18 cellular contexts compared by ENCODE assay signal in the genomic region with DNA sequence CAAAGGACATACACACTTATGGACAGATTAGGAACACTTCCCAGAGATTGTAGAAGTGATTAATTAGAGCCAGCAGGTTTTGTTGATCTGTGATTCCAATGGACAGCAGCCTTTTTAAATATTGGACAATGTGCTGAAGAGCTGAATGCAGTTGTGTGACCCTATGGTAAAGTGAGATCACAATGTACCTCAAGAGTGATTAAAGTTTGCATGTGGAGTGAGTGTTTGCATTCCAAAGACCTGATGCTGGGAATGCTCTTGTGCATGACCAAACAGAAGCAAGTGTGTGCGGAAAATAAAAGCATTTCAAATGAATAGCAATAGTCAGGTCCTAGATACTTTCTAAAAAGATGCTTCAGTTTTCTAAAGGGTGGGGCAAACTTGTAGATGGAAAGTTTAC.
DNase-seq lines count a peak whose midpoint lies in the region; ATAC-seq and TF ChIP-seq lines count a peak whose summit lies in the region.
"Had no signal": no experiment of that assay in that cellular context is flagged by ENCODE, and none has a peak within 500 bp of the region (broad histone marks: within the 10 kb centered on the region; RNA-seq: fewer than 3 reads in every experiment).

No MANE protein-coding gene starts in this region.

- H2AFZ ChIP-seq in H9 (ENCODE audit: low read length) = no peak overlapping the region

- H3K9ac ChIP-seq in H9 (ENCODE audit: extremely low read depth, insufficient read length, low read length) = no peak overlapping the region

- H2BK20ac ChIP-seq in H9 (ENCODE audit: low read depth, low read length, poor library complexity, severe bottlenecking) = no peak overlapping the region

- H3K9me3 ChIP-seq in H9 (ENCODE audit: control insufficient read depth, low read depth, low read length) = no peaks in the 10 kb centered on the region
- no peaks in the 10 kb centered on the region for H3K9me3 ChIP-seq in SJSA1 (replicated peaks)
- H3K9me3 ChIP-seq: adrenal gland, gastrocnemius medialis, right lobe of liver had no signal

- H3K56ac ChIP-seq in H9 (ENCODE audit: insufficient read length, low read depth, low read length) = no peak overlapping the region

- H4K20me1 ChIP-seq in H9 (ENCODE audit: control insufficient read depth, insufficient read depth, insufficient read length) = no peaks in the 10 kb centered on the region

- DNase-seq in H9 (no peak), SJSA1 (ENCODE audit: low read depth in 1 of 2, low spot score in 2 of 2) (peak in 1 of 2 experiments; percentile 50), foreskin keratinocyte (peak; percentile 32 to 71)
- DNase-seq: activated CD4-positive, alpha-beta T cell treated with anti-CD3 and anti-CD28 coated beads for 48 hours; activated T-cell treated with anti-CD3 and anti-CD28 coated beads, Interleukin-2, amount 50 U/mL, for 24 hours; adrenal gland; gastrocnemius medialis; islet precursor cell; naive thymus-derived CD4-positive, alpha-beta T cell; NCI-H1105 treated with DMSO at 0.1 percent for 48 hours; right lobe of liver; stimulated activated CD4-positive, alpha-beta T cell treated with anti-CD3 and anti-CD28 coated beads, Interleukin-4, amount 100 ng/mL, for 4 hours; stimulated activated naive CD4-positive, alpha-beta T cell treated with Interleukin-2 at 50 U/mL for 16 hours; T-helper 2 cell had no signal

- no peak overlapping the region for H3K4me2 ChIP-seq in H9 (ENCODE audit: insufficient read depth, insufficient read length, low read length)

- H3K9me3 Mint-ChIP-seq in H9 = no peaks in the 10 kb centered on the region; a peak in 1 of 5 replicates
- no peaks in the 10 kb centered on the region for H3K9me3 Mint-ChIP-seq in stimulated activated memory B cell treated with anti-CD40 and anti-IgM and Interleukin-4, amounts not matched to agents 10 μg/mL and 1 μg/mL and 100 μg/mL, for 72 hours
- H3K9me3 Mint-ChIP-seq: activated T-cell treated with anti-CD3 and anti-CD28 coated beads, Interleukin-2, amount 50 U/mL, for 24 hours; naive thymus-derived CD4-positive, alpha-beta T cell had no signal

- H3K27me3 Mint-ChIP-seq in H9 (ENCODE audit: low read depth) = no peaks in the 10 kb centered on the region
- H3K27me3 Mint-ChIP-seq in stimulated activated memory B cell treated with anti-CD40 and anti-IgM and Interleukin-4, amounts not matched to agents 10 μg/mL and 1 μg/mL and 100 μg/mL, for 72 hours = no peaks in the 10 kb centered on the region

- no peaks in the 10 kb centered on the region for H3K79me2 ChIP-seq in H9 (ENCODE audit: insufficient read depth, low read length)

- no peak overlapping the region for H3K4me3 Mint-ChIP-seq in H9
- no peak overlapping the region for H3K4me3 Mint-ChIP-seq in stimulated activated memory B cell treated with anti-CD40 and anti-IgM and Interleukin-4, amounts not matched to agents 10 μg/mL and 1 μg/mL and 100 μg/mL, for 72 hours
- H3K4me3 Mint-ChIP-seq: activated T-cell treated with anti-CD3 and anti-CD28 coated beads, Interleukin-2, amount 50 U/mL, for 24 hours; naive thymus-derived CD4-positive, alpha-beta T cell had no signal

- H3K36me3 ChIP-seq in SJSA1 = no peaks in the 10 kb centered on the region
- H3K36me3 ChIP-seq: adrenal gland, gastrocnemius medialis, right lobe of liver had no signal

- H3K4me3 ChIP-seq in SJSA1 = no peak overlapping the region
- H3K4me3 ChIP-seq: adrenal gland, gastrocnemius medialis, right lobe of liver had no signal

- ATAC-seq in foreskin keratinocyte (no peak), HG02981 (IDR thresholded peaks at IDR 0.05; ENCODE audit: unreplicated experiment) (no peak), HG02571 (IDR thresholded peaks at IDR 0.05; ENCODE audit: unreplicated experiment) (no peak), GM21381 (IDR thresholded peaks at IDR 0.05; ENCODE audit: unreplicated experiment) (no peak)
- ATAC-seq in stimulated activated memory B cell treated with anti-CD40 and anti-IgM and Interleukin-4, amounts not matched to agents 10 μg/mL and 1 μg/mL and 100 μg/mL, for 72 hours = no peak
- ATAC-seq: gastrocnemius medialis; naive thymus-derived CD4-positive, alpha-beta T cell; right lobe of liver had no signal

- H3K27ac ChIP-seq in H9 (ENCODE audit: insufficient read length, low read depth, low read length) = no peak overlapping the region
- peak overlapping the region; percentile 34; the same call in 1 of the 2 replicates for H3K27ac ChIP-seq in SJSA1
- H3K27ac ChIP-seq in foreskin keratinocyte = no peak overlapping the region
- H3K27ac ChIP-seq: adrenal gland, gastrocnemius medialis, right lobe of liver had no signal

- H3K4ac ChIP-seq in H9 (ENCODE audit: low read depth, low read length) = no peak overlapping the region

- no peaks in the 10 kb centered on the region for H3K79me1 ChIP-seq in H9 (ENCODE audit: insufficient read depth, low read depth, low read length, poor library complexity, severe bottlenecking)

- no peak overlapping the region for H2BK5ac ChIP-seq in H9 (ENCODE audit: insufficient read length, low read length)

- no CpG with 5 or more reads among the region's 1 CpG for WGBS in H9 (ENCODE audit: extremely low coverage, insufficient read length, low lambda C conversion rate)

- no peak overlapping the region for H2BK15ac ChIP-seq in H9 (ENCODE audit: low read depth, low read length)

- H4K91ac ChIP-seq in H9 (ENCODE audit: insufficient read length, low read depth, low read length) = no peak overlapping the region

- H3K4me1 ChIP-seq in H9 (ENCODE audit: insufficient read depth, low read length) (peaks cover 9% of the 10 kb centered on the region; the same call in 1 of the 2 replicates), SJSA1 (replicated peaks) (peaks cover 11% of the 10 kb centered on the region), foreskin keratinocyte (no peaks in the 10 kb centered on the region)
- H3K4me1 ChIP-seq: adrenal gland, gastrocnemius medialis, right lobe of liver had no signal

- no peaks in the 10 kb centered on the region for H3K27me3 ChIP-seq in H9 (ENCODE audit: insufficient read depth, low read length)
- no peaks in the 10 kb centered on the region for H3K27me3 ChIP-seq in SJSA1 (replicated peaks)
- H3K27me3 ChIP-seq in foreskin keratinocyte = no peaks in the 10 kb centered on the region
- H3K27me3 ChIP-seq: adrenal gland, gastrocnemius medialis, right lobe of liver had no signal

- no peak overlapping the region for H3K23ac ChIP-seq in H9 (ENCODE audit: insufficient read length, low read depth, low read length)

- H3K36me3 Mint-ChIP-seq in H9 (ENCODE audit: insufficient read depth in 1 of 3, low read depth in 3 of 3) = no peaks in the 10 kb centered on the region
- H3K36me3 Mint-ChIP-seq in stimulated activated memory B cell treated with anti-CD40 and anti-IgM and Interleukin-4, amounts not matched to agents 10 μg/mL and 1 μg/mL and 100 μg/mL, for 72 hours = peaks cover 47% of the 10 kb centered on the region
- H3K36me3 Mint-ChIP-seq: naive thymus-derived CD4-positive, alpha-beta T cell had no signal

- H2BK120ac ChIP-seq in H9 (ENCODE audit: low read depth, low read length, poor library complexity, severe bottlenecking) = no peak overlapping the region

- no peak overlapping the region for H3K18ac ChIP-seq in H9 (ENCODE audit: insufficient read length, low read depth, low read length)

- no peak overlapping the region for H3K14ac ChIP-seq in H9 (ENCODE audit: insufficient read depth, low read length)

- H3K4me1 Mint-ChIP-seq in H9 = peaks cover 26 to 30% of the 10 kb centered on the region in 2 experiments
- H3K4me1 Mint-ChIP-seq in stimulated activated memory B cell treated with anti-CD40 and anti-IgM and Interleukin-4, amounts not matched to agents 10 μg/mL and 1 μg/mL and 100 μg/mL, for 72 hours = peaks cover 67% of the 10 kb centered on the region
- H3K4me1 Mint-ChIP-seq: naive thymus-derived CD4-positive, alpha-beta T cell had no signal

- no peaks in the 10 kb centered on the region for H3K23me2 ChIP-seq in H9 (ENCODE audit: insufficient read length, low read depth, low read length, poor library complexity, severe bottlenecking)

- H2AK5ac ChIP-seq in H9 (ENCODE audit: insufficient read length, low read length) = no peak overlapping the region

- no peak overlapping the region for H2BK12ac ChIP-seq in H9 (ENCODE audit: insufficient read length, low read depth, low read length)

- no peak overlapping the region for H4K8ac ChIP-seq in H9 (replicated peaks; ENCODE audit: insufficient read length, low read depth, low read length)

- TF ChIP-seq CTCF in H9 (conservative IDR thresholded peaks at IDR 0.05) (no peak), foreskin keratinocyte (conservative IDR thresholded peaks at IDR 0.05) (no peak)

- no peak overlapping the region for H4K5ac ChIP-seq in H9 (ENCODE audit: insufficient read length, low read depth, low read length)

- peak overlapping the region; percentile 0 to 36 (median 22); a peak in 2 of 7 replicates for H3K27ac Mint-ChIP-seq in H9
- peak overlapping the region; percentile 72 for H3K27ac Mint-ChIP-seq in stimulated activated memory B cell treated with anti-CD40 and anti-IgM and Interleukin-4, amounts not matched to agents 10 μg/mL and 1 μg/mL and 100 μg/mL, for 72 hours
- H3K27ac Mint-ChIP-seq: activated T-cell treated with anti-CD3 and anti-CD28 coated beads, Interleukin-2, amount 50 U/mL, for 24 hours; naive thymus-derived CD4-positive, alpha-beta T cell had no signal

- no peak overlapping the region for H3T11ph ChIP-seq in H9 (ENCODE audit: low read length)
